ENCODE assay signal across 8 cellular contexts in genomic region chr20:41734506-41734945, GRCh38.
DNase-seq lines count a peak whose midpoint lies in the region; ATAC-seq, FAIRE-seq and TF ChIP-seq lines count a peak whose summit lies in the region.

No MANE protein-coding gene starts in this region.

- H3K4me2 ChIP-seq in OCI-LY1 (ENCODE audit: low read length), result no peak overlapping the region

- no peaks in the 10 kb centered on the region for H3F3A ChIP-seq in OCI-LY1 (ENCODE audit: insufficient read depth, low read length)

- no peak overlapping the region for H3K27ac ChIP-seq in OCI-LY1 (ENCODE audit: low read depth, low read length, poor library complexity, severe bottlenecking)
- no peak overlapping the region for H3K27ac ChIP-seq in heart left ventricle

- no peak for TF ChIP-seq POLR2A in heart left ventricle (IDR thresholded peaks at IDR 0.05)

- no peaks in the 10 kb centered on the region for H3K79me2 ChIP-seq in OCI-LY1 (ENCODE audit: insufficient read depth, low read length)

- DNase-seq in D721Med (ENCODE audit: insufficient read length, low spot score) (peak; percentile 20), HFF-Myc (ENCODE audit: extremely low read depth, low read depth) (peak; percentile 38), heart left ventricle (peak in 3 of 5 donors; percentile 17 to 33 (median 23)), retinal pigment epithelial cell (ENCODE audit: low read depth) (no peak)
- DNase-seq in activated T-helper 9 cell treated with anti-CD3 and anti-CD28 coated beads, Interleukin-2, amount 50 U/mL, for 16 hours (ENCODE audit: low read depth), result peak; percentile 3

- TF ChIP-seq CTCF in D721Med (IDR thresholded peaks at IDR 0.05; ENCODE audit: insufficient read depth, missing control alignments), result peak; percentile 73
- TF ChIP-seq CTCF in HFF-Myc (IDR thresholded peaks at IDR 0.05; ENCODE audit: low read depth, low read length, missing control alignments), result peak; percentile 95
- peak; percentile 82 for TF ChIP-seq CTCF in OCI-LY1 (IDR thresholded peaks at IDR 0.05; ENCODE audit: low read length)
- peak; percentile 76 to 91 (median 86) for TF ChIP-seq CTCF in heart left ventricle (IDR thresholded peaks at IDR 0.05)
- TF ChIP-seq CTCF in retinal pigment epithelial cell (conservative IDR thresholded peaks at IDR 0.05; ENCODE audit: low read depth, low read length), result peak; percentile 94

- H3K4me3 ChIP-seq in HFF-Myc (replicated peaks; ENCODE audit: low read depth, low read length) (no peak overlapping the region), OCI-LY1 (ENCODE audit: low read depth, low read length, poor library complexity, severe bottlenecking) (no peak overlapping the region), heart left ventricle (no peak overlapping the region), retinal pigment epithelial cell (ENCODE audit: low read length) (no peak overlapping the region)

- H3K9ac ChIP-seq in OCI-LY1 (ENCODE audit: low read length), result no peak overlapping the region

- ATAC-seq in heart left ventricle (peak; percentile 37 to 65 (median 54)), GM21526 (IDR thresholded peaks at IDR 0.05; ENCODE audit: low FRiP score, unreplicated experiment) (no peak), GM21381 (IDR thresholded peaks at IDR 0.05; ENCODE audit: unreplicated experiment) (no peak)

- no peaks in the 10 kb centered on the region for H3K4me1 ChIP-seq in OCI-LY1 (ENCODE audit: insufficient read depth, low read length, severe bottlenecking)
- H3K4me1 ChIP-seq in heart left ventricle, result no peaks in the 10 kb centered on the region

- H4K20me1 ChIP-seq in OCI-LY1 (ENCODE audit: insufficient read depth, low read length), result no peaks in the 10 kb centered on the region

- no peaks in the 10 kb centered on the region for H3K36me3 ChIP-seq in OCI-LY1 (ENCODE audit: insufficient read depth, low read length)
- no peaks in the 10 kb centered on the region for H3K36me3 ChIP-seq in heart left ventricle

- H3K9me2 ChIP-seq in OCI-LY1 (ENCODE audit: low read depth, low read length), result no peaks in the 10 kb centered on the region

- no peak overlapping the region for H2AFZ ChIP-seq in OCI-LY1 (ENCODE audit: low read length)

- FAIRE-seq in D721Med (lab: Jason Lieb, UNC), result no peak

- H3K9me3 ChIP-seq in OCI-LY1 (ENCODE audit: low read length) (no peaks in the 10 kb centered on the region), heart left ventricle (peaks cover 0 to 8% (median 0%) of the 10 kb centered on the region in 12 donors)

- 27 to 40% (median 34%) methylated on average over 3 to 5 of the region's 5 CpGs for WGBS in heart left ventricle, 4 donors

- no peaks in the 10 kb centered on the region for H3K27me3 ChIP-seq in OCI-LY1 (ENCODE audit: insufficient read depth, low read length)
- H3K27me3 ChIP-seq in heart left ventricle, result no peaks in the 10 kb centered on the region

- intact Hi-C loops in heart left ventricle (cut with DNase I), result loop anchor here in 6 of 10 donors (10.0 kb wide), 2 partner anchors 800 to 1670 kb away; no protein-coding TSS in a partner anchor

Comparison
In these comparisons a context has a peak if more than half of its experiments do, and no peak if none do; other contexts are left out.
1. ATAC-seq: peak in heart left ventricle (4 of 4); none in GM21526 (single experiment) and GM21381 (single experiment).
2. Peak in every context shown above with its lines, with median percentiles within 50 percentile points of each other: CTCF ChIP-seq.